In genomic region chr7:128741491-128741890, GRCh38 we compare ENCODE assay signal across 2 cellular contexts.
TF ChIP-seq lines count a peak whose summit lies in the region.

No MANE protein-coding gene starts in this region.

TF ChIP-seq in SK-N-SH, 30 proteins besides CTCF, POLR2A, EP300 and RAD21 (continued from another document):
- TF ChIP-seq PBX3 (IDR thresholded peaks at IDR 0.05) = no peak
- no peak for TF ChIP-seq EZH2phosphoT487 (IDR thresholded peaks at IDR 0.05; ENCODE audit: borderline replicate concordance, low read depth)
- TF ChIP-seq ZBTB33 (IDR thresholded peaks at IDR 0.05; ENCODE audit: borderline replicate concordance, low read depth) = no peak
- no peak for TF ChIP-seq MXI1 (IDR thresholded peaks at IDR 0.05; ENCODE audit: low read depth, low read length)
- no peak for TF ChIP-seq JUND (IDR thresholded peaks at IDR 0.05)
- no peak for TF ChIP-seq YY1 (IDR thresholded peaks at IDR 0.05; ENCODE audit: low read depth)
TF ChIP-seq in SK-N-SH: peak in this region for 0.

TF ChIP-seq in SK-N-SH treated with all-trans-retinoic acid at 6 μM for 48 hours, 23 proteins besides CTCF, POLR2A, EP300 and RAD21:
- TF ChIP-seq, protein P1, sequence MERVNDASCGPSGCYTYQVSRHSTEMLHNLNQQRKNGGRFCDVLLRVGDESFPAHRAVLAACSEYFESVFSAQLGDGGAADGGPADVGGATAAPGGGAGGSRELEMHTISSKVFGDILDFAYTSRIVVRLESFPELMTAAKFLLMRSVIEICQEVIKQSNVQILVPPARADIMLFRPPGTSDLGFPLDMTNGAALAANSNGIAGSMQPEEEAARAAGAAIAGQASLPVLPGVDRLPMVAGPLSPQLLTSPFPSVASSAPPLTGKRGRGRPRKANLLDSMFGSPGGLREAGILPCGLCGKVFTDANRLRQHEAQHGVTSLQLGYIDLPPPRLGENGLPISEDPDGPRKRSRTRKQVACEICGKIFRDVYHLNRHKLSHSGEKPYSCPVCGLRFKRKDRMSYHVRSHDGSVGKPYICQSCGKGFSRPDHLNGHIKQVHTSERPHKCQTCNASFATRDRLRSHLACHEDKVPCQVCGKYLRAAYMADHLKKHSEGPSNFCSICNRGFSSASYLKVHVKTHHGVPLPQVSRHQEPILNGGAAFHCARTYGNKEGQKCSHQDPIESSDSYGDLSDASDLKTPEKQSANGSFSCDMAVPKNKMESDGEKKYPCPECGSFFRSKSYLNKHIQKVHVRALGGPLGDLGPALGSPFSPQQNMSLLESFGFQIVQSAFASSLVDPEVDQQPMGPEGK (CRISPR knock-in tag; IDR thresholded peaks at IDR 0.05; ENCODE audit: borderline replicate concordance) = no peak
- TF ChIP-seq CSDC2 (CRISPR knock-in tag; IDR thresholded peaks at IDR 0.05) = no peak
- TF ChIP-seq, protein P2, sequence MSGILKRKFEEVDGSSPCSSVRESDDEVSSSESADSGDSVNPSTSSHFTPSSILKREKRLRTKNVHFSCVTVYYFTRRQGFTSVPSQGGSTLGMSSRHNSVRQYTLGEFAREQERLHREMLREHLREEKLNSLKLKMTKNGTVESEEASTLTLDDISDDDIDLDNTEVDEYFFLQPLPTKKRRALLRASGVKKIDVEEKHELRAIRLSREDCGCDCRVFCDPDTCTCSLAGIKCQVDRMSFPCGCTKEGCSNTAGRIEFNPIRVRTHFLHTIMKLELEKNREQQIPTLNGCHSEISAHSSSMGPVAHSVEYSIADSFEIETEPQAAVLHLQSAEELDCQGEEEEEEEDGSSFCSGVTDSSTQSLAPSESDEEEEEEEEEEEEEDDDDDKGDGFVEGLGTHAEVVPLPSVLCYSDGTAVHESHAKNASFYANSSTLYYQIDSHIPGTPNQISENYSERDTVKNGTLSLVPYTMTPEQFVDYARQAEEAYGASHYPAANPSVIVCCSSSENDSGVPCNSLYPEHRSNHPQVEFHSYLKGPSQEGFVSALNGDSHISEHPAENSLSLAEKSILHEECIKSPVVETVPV (CRISPR knock-in tag; IDR thresholded peaks at IDR 0.05) = no peak
- TF ChIP-seq ZNF70 (CRISPR knock-in tag; IDR thresholded peaks at IDR 0.05) = no peak
- no peak for TF ChIP-seq TCF4 (CRISPR knock-in tag; IDR thresholded peaks at IDR 0.05; ENCODE audit: borderline replicate concordance)
- TF ChIP-seq ARNTL (CRISPR knock-in tag; IDR thresholded peaks at IDR 0.05; ENCODE audit: borderline replicate concordance, low read depth) = no peak
- no peak for TF ChIP-seq TSHZ2 (CRISPR knock-in tag; IDR thresholded peaks at IDR 0.05)
- no peak for TF ChIP-seq ZNF8 (CRISPR knock-in tag; IDR thresholded peaks at IDR 0.05)
- TF ChIP-seq ZFP30 (CRISPR knock-in tag; IDR thresholded peaks at IDR 0.05) = no peak
- TF ChIP-seq ESRRG (CRISPR knock-in tag; IDR thresholded peaks at IDR 0.05) = no peak
- no peak for TF ChIP-seq BACH2 (CRISPR knock-in tag; IDR thresholded peaks at IDR 0.05; ENCODE audit: borderline replicate concordance)
- TF ChIP-seq, protein P3, sequence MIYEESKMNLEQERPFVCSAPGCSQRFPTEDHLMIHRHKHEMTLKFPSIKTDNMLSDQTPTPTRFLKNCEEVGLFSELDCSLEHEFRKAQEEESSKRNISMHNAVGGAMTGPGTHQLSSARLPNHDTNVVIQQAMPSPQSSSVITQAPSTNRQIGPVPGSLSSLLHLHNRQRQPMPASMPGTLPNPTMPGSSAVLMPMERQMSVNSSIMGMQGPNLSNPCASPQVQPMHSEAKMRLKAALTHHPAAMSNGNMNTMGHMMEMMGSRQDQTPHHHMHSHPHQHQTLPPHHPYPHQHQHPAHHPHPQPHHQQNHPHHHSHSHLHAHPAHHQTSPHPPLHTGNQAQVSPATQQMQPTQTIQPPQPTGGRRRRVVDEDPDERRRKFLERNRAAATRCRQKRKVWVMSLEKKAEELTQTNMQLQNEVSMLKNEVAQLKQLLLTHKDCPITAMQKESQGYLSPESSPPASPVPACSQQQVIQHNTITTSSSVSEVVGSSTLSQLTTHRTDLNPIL (CRISPR knock-in tag; IDR thresholded peaks at IDR 0.05; ENCODE audit: low read depth) = no peak
- no peak for TF ChIP-seq GLIS3 (CRISPR knock-in tag; IDR thresholded peaks at IDR 0.05)
- TF ChIP-seq RARB (CRISPR knock-in tag; IDR thresholded peaks at IDR 0.05) = no peak
- no peak for TF ChIP-seq ZC3H10 (CRISPR knock-in tag; IDR thresholded peaks at IDR 0.05)
